In genomic region chr13:26221721-26222522, GRCh38 we compare ENCODE assay signal across 8 cellular contexts. TPM values are rescaled to one million over a fixed set of nuclear protein-coding genes. Genes with fewer than 3 reads are reported as not detected.
A peak's percentile ranks its signal among the peaks of the same experiment; 100 is the strongest.
DNase-seq lines count a peak whose midpoint lies in the region; ATAC-seq and TF ChIP-seq lines count a peak whose summit lies in the region.

Gene RNF6 (minus strand): TSS chr13:26222314. CDS start chr13:26219649, 2,665 bp downstream.

- intact Hi-C loops in PC-3 (cut with micrococcal nuclease) (loop anchor here (1.0 kb wide), 2 partner anchors 31 to 36 kb away; no protein-coding TSS in a partner anchor), mucosa of descending colon (cut with DNase I, micrococcal nuclease) (no loop called here)

- POLR2A ChIA-PET in PC-3 (lab: Charles Lee; ENCODE audit: unreplicated experiment) = interaction anchor here (0.6 to 0.7 kb wide), 2 partner anchors 17 to 33 kb away, joined by 3 to 5 read pairs; no protein-coding TSS in a partner anchor

- TSS peak; percentile 77 for BruUV-seq in PC-3 (replicated peaks; lab: Mats Ljungman, UMichigan)

- DNase-seq in DMS153 (lab: John Stamatoyannopoulos, UW) (peak; percentile 93), PC-3 (peak; percentile 94), activated T-cell treated with anti-CD3 and anti-CD28 coated beads for 48 hours (ENCODE audit: low read depth) (peak; percentile 79), epithelial cell of prostate (ENCODE audit: low read depth, low spot score) (peak; percentile 95), mucosa of descending colon (peak; percentile 90 to 97 (median 94))
- peak; percentile 72 for DNase-seq in stimulated activated CD8-positive, alpha-beta memory T cell treated with anti-CD3 and anti-CD28 coated beads, Interleukin-4, amount 100 ng/mL, for 24 hours (ENCODE audit: low read depth)

- no peak for TF ChIP-seq RAD21 in Ishikawa (IDR thresholded peaks at IDR 0.05; ENCODE audit: low read depth)

- peak within 1 kb of the TSS; percentile 99 for H2AFZ ChIP-seq in PC-3 (ENCODE audit: low read length)

- peak within 1 kb of the TSS; percentile 94 for H3K4me2 ChIP-seq in PC-3 (ENCODE audit: low read length)

- H3F3A ChIP-seq in PC-3 (ENCODE audit: low read length, unreplicated experiment) = no peaks in the 10 kb centered on the region

- peak; percentile 54 for TF ChIP-seq EP300 in Ishikawa (IDR thresholded peaks at IDR 0.05; ENCODE audit: borderline replicate concordance)

- H3K4me3 ChIP-seq in PC-3 (ENCODE audit: low read length) (peak within 1 kb of the TSS; percentile 96), mucosa of descending colon (peak within 1 kb of the TSS; percentile 90)

- H3K4me1 ChIP-seq in PC-3 (ENCODE audit: insufficient read depth, low read length) (peaks cover 23% of the 10 kb centered on the region), mucosa of descending colon (ENCODE audit: low read depth) (peaks cover 6% of the 10 kb centered on the region)

- H3K9me3 ChIP-seq in PC-3 (ENCODE audit: low read length) (no peaks in the 10 kb centered on the region), mucosa of descending colon (no peaks in the 10 kb centered on the region)

- CTCF ChIA-PET in PC-3 (lab: Charles Lee) = no interaction called here

- peaks cover 5% of the 10 kb centered on the region; the same call in 1 of the 2 replicates for H4K20me1 ChIP-seq in PC-3 (ENCODE audit: low read length)

- H3K27me3 ChIP-seq in PC-3 (ENCODE audit: low read length) = no peaks in the 10 kb centered on the region

- TF ChIP-seq CTCF in PC-3 (conservative IDR thresholded peaks at IDR 0.05; ENCODE audit: low read depth, low read length) (no peak), mucosa of descending colon (IDR thresholded peaks at IDR 0.05) (no peak)

- H3K27ac ChIP-seq in PC-3 (ENCODE audit: low read length) (peak within 1 kb of the TSS; percentile 92), epithelial cell of prostate (peak within 1 kb of the TSS; percentile 95)

- H3K36me3 ChIP-seq in PC-3 (ENCODE audit: low read depth, low read length) (peaks cover 32% of the 10 kb centered on the region; the same call in 1 of the 2 replicates), mucosa of descending colon (ENCODE audit: low read depth) (no peaks in the 10 kb centered on the region)

- peaks cover 24% of the 10 kb centered on the region for H3K79me2 ChIP-seq in PC-3 (ENCODE audit: low read length)

- H3K9ac ChIP-seq in PC-3 (ENCODE audit: low read length) = peak within 1 kb of the TSS; percentile 99

- H3K9me2 ChIP-seq in PC-3 (replicated peaks; ENCODE audit: low read length) = no peaks in the 10 kb centered on the region

- peak; percentile 96 for ATAC-seq in GM21576 (IDR thresholded peaks at IDR 0.05; ENCODE audit: unreplicated experiment)
- ATAC-seq in PC-3 = peak; percentile 97
- ATAC-seq in mucosa of descending colon = peak; percentile 98

TF ChIP-seq in Ishikawa, 13 proteins besides CTCF, POLR2A, EP300 and RAD21:
- no peak for TF ChIP-seq FOXM1 (IDR thresholded peaks at IDR 0.05; ENCODE audit: borderline replicate concordance, low read depth)
- peak; percentile 31; the same call in 1 of the 2 replicates for TF ChIP-seq REST (IDR thresholded peaks at IDR 0.05; ENCODE audit: low read depth)
- no peak for TF ChIP-seq CEBPB (IDR thresholded peaks at IDR 0.05)
- no peak; the same call in 1 of the 2 replicates for TF ChIP-seq NFIC (IDR thresholded peaks at IDR 0.05)
- TF ChIP-seq TAF1 (IDR thresholded peaks at IDR 0.05; ENCODE audit: low read depth) = peak; percentile 98
- peak; percentile 50 for TF ChIP-seq TCF12 (IDR thresholded peaks at IDR 0.05; ENCODE audit: low read depth)
- TF ChIP-seq, protein P1, sequence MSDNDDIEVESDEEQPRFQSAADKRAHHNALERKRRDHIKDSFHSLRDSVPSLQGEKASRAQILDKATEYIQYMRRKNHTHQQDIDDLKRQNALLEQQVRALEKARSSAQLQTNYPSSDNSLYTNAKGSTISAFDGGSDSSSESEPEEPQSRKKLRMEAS (IDR thresholded peaks at IDR 0.05) = peak; percentile 84
- TF ChIP-seq, protein P2, sequence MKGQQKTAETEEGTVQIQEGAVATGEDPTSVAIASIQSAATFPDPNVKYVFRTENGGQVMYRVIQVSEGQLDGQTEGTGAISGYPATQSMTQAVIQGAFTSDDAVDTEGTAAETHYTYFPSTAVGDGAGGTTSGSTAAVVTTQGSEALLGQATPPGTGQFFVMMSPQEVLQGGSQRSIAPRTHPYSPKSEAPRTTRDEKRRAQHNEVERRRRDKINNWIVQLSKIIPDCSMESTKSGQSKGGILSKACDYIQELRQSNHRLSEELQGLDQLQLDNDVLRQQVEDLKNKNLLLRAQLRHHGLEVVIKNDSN (IDR thresholded peaks at IDR 0.05) = peak; percentile 57
- TF ChIP-seq TEAD4 (IDR thresholded peaks at IDR 0.05) = peak; percentile 8; the same call in 1 of the 2 replicates

RNA-seq across cellular contexts. Expression of gene RNF6, which starts in this region (rescaled TPM):
- 23.8 and 34.0 TPM in 2 replicates for total RNA-seq in PC-3 (2014; rRNA removed)
- total RNA-seq in mucosa of descending colon = 10 to 100 TPM; 35.4 to 41.6 (median 35.8) TPM

Comparison
In these comparisons a context has a peak if more than half of its experiments do, and no peak if none do; other contexts are left out.
1. Peak in every context shown above with its lines: DNase-seq, ATAC-seq, H3K4me3 ChIP-seq and H3K27ac ChIP-seq.